ENCODE assay signal across 1 cellular context in the genomic region with DNA sequence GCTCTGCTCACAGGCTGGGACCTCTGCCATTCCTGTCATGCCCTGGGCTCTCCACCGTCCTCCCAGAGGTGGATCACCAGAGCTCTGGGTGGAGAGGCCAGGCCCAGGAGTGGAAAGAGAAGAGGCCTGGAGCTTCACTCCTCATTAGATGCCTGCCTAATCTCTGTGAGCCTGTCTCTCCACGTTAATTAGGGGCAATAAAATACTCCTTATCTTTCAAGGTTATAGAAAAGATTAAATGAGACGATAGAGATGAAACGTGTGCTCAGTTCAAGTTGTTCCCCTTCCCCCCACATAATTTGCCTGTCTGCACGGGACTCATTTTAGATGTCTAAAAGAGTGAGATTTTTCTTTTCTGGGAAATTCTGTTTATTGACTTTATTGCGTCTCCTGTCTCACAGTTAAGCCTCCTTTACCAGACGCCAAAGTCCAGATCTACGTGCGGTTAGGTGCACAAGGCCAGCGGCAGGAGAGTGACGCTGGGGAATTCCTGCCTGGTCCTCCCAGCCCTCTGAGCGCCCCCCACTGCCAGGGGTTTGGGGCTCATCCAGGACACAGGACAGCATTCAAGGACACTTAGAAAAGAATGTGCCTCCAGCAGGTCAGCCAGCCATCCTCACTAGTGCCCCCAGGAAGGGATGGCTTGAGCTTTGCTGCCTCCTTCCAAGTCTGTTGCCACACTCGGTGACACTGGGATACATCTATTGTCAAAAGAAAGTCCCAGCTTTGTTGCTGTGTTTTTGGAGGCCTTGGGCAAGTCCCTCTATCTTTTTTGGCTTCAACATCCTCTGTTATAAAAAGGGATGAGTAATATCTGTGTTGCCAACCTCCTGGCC.
A peak's percentile ranks its signal among the peaks of the same experiment; 100 is the strongest.
TF ChIP-seq lines count a peak whose summit lies in the region.

No MANE protein-coding gene starts in this region.

TF ChIP-seq in HepG2, 621 proteins besides CTCF, POLR2A, EP300 and RAD21 (continued from another document and continues in another):
- TF ChIP-seq, protein P1, sequence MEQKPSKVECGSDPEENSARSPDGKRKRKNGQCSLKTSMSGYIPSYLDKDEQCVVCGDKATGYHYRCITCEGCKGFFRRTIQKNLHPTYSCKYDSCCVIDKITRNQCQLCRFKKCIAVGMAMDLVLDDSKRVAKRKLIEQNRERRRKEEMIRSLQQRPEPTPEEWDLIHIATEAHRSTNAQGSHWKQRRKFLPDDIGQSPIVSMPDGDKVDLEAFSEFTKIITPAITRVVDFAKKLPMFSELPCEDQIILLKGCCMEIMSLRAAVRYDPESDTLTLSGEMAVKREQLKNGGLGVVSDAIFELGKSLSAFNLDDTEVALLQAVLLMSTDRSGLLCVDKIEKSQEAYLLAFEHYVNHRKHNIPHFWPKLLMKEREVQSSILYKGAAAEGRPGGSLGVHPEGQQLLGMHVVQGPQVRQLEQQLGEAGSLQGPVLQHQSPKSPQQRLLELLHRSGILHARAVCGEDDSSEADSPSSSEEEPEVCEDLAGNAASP (CRISPR knock-in tag; IDR thresholded peaks at IDR 0.05; ENCODE audit: borderline replicate concordance) = peak; percentile 72; the same call in 1 of the 2 replicates
- peak; percentile 82 for TF ChIP-seq HNF4A (CRISPR knock-in tag; IDR thresholded peaks at IDR 0.05)
- TF ChIP-seq, protein P2, sequence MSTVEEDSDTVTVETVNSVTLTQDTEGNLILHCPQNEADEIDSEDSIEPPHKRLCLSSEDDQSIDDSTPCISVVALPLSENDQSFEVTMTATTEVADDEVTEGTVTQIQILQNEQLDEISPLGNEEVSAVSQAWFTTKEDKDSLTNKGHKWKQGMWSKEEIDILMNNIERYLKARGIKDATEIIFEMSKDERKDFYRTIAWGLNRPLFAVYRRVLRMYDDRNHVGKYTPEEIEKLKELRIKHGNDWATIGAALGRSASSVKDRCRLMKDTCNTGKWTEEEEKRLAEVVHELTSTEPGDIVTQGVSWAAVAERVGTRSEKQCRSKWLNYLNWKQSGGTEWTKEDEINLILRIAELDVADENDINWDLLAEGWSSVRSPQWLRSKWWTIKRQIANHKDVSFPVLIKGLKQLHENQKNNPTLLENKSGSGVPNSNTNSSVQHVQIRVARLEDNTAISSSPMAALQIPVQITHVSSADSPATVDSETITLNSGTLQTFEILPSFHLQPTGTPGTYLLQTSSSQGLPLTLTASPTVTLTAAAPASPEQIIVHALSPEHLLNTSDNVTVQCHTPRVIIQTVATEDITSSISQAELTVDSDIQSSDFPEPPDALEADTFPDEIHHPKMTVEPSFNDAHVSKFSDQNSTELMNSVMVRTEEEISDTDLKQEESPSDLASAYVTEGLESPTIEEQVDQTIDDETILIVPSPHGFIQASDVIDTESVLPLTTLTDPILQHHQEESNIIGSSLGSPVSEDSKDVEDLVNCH (CRISPR knock-in tag; IDR thresholded peaks at IDR 0.05) = no peak
- TF ChIP-seq ATF7 (IDR thresholded peaks at IDR 0.05) = no peak
- no peak for TF ChIP-seq ATF7 (CRISPR knock-in tag; IDR thresholded peaks at IDR 0.05)
- 0 out of 2 replicates have a peak, but pooled peaks have one; percentile 29 for TF ChIP-seq CREM (IDR thresholded peaks at IDR 0.05)
- no peak for TF ChIP-seq CREM (CRISPR knock-in tag; IDR thresholded peaks at IDR 0.05)
- no peak for TF ChIP-seq FOSL2 (CRISPR knock-in tag; IDR thresholded peaks at IDR 0.05)
- no peak for TF ChIP-seq AKAP8 (CRISPR knock-in tag; IDR thresholded peaks at IDR 0.05)
- TF ChIP-seq HNRNPLL (IDR thresholded peaks at IDR 0.05; ENCODE audit: low read depth, low read length, poor library complexity, severe bottlenecking) = no peak
- TF ChIP-seq, protein P3, sequence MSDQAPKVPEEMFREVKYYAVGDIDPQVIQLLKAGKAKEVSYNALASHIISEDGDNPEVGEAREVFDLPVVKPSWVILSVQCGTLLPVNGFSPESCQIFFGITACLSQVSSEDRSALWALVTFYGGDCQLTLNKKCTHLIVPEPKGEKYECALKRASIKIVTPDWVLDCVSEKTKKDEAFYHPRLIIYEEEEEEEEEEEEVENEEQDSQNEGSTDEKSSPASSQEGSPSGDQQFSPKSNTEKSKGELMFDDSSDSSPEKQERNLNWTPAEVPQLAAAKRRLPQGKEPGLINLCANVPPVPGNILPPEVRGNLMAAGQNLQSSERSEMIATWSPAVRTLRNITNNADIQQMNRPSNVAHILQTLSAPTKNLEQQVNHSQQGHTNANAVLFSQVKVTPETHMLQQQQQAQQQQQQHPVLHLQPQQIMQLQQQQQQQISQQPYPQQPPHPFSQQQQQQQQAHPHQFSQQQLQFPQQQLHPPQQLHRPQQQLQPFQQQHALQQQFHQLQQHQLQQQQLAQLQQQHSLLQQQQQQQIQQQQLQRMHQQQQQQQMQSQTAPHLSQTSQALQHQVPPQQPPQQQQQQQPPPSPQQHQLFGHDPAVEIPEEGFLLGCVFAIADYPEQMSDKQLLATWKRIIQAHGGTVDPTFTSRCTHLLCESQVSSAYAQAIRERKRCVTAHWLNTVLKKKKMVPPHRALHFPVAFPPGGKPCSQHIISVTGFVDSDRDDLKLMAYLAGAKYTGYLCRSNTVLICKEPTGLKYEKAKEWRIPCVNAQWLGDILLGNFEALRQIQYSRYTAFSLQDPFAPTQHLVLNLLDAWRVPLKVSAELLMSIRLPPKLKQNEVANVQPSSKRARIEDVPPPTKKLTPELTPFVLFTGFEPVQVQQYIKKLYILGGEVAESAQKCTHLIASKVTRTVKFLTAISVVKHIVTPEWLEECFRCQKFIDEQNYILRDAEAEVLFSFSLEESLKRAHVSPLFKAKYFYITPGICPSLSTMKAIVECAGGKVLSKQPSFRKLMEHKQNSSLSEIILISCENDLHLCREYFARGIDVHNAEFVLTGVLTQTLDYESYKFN (CRISPR knock-in tag; conservative IDR thresholded peaks at IDR 0.05) = peak; percentile 66
- TF ChIP-seq GLI4 (CRISPR knock-in tag; IDR thresholded peaks at IDR 0.05; ENCODE audit: borderline replicate concordance) = no peak
- TF ChIP-seq NFE2L1 (CRISPR knock-in tag; IDR thresholded peaks at IDR 0.05; ENCODE audit: borderline replicate concordance) = no peak
- no peak for TF ChIP-seq POLR2AphosphoS2 (IDR thresholded peaks at IDR 0.05; ENCODE audit: low read depth, low read length)
- no peak for TF ChIP-seq LCORL (IDR thresholded peaks at IDR 0.05)
- peak; percentile 90 for TF ChIP-seq LCORL (CRISPR knock-in tag; IDR thresholded peaks at IDR 0.05)
- no peak for TF ChIP-seq NR2C2 (CRISPR knock-in tag; IDR thresholded peaks at IDR 0.05; ENCODE audit: borderline replicate concordance)
- TF ChIP-seq ZSCAN9 (CRISPR knock-in tag; IDR thresholded peaks at IDR 0.05; ENCODE audit: borderline replicate concordance) = no peak
- TF ChIP-seq KDM3A (CRISPR knock-in tag; IDR thresholded peaks at IDR 0.05; ENCODE audit: low read depth) = no peak
- TF ChIP-seq, protein P4, sequence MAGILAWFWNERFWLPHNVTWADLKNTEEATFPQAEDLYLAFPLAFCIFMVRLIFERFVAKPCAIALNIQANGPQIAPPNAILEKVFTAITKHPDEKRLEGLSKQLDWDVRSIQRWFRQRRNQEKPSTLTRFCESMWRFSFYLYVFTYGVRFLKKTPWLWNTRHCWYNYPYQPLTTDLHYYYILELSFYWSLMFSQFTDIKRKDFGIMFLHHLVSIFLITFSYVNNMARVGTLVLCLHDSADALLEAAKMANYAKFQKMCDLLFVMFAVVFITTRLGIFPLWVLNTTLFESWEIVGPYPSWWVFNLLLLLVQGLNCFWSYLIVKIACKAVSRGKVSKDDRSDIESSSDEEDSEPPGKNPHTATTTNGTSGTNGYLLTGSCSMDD (CRISPR knock-in tag; IDR thresholded peaks at IDR 0.05) = no peak
- no peak for TF ChIP-seq CENPT (CRISPR knock-in tag; IDR thresholded peaks at IDR 0.05; ENCODE audit: low read depth)
- TF ChIP-seq CBFB (CRISPR knock-in tag; IDR thresholded peaks at IDR 0.05) = 0 out of 2 replicates have a peak, but pooled peaks have one; percentile 51
- TF ChIP-seq FOXO1 (CRISPR knock-in tag; IDR thresholded peaks at IDR 0.05) = peak; percentile 22; the same call in 1 of the 2 replicates
- TF ChIP-seq ARID2 (CRISPR knock-in tag; IDR thresholded peaks at IDR 0.05; ENCODE audit: borderline replicate concordance) = no peak
- TF ChIP-seq ZNF768 (CRISPR knock-in tag; IDR thresholded peaks at IDR 0.05) = no peak
- TF ChIP-seq FOSL1 (CRISPR knock-in tag; IDR thresholded peaks at IDR 0.05; ENCODE audit: borderline replicate concordance) = no peak
- TF ChIP-seq SOX13 (IDR thresholded peaks at IDR 0.05) = no peak
- TF ChIP-seq SOX13 (CRISPR knock-in tag; conservative IDR thresholded peaks at IDR 0.05 in 1 of 2, IDR thresholded peaks at IDR 0.05 in 1 of 2) = peak in 1 of 2 experiments; percentile 15; a peak in 1 of 4 replicates
- no peak for TF ChIP-seq HMG20A (CRISPR knock-in tag; IDR thresholded peaks at IDR 0.05; ENCODE audit: borderline replicate concordance)
- TF ChIP-seq, protein P5, sequence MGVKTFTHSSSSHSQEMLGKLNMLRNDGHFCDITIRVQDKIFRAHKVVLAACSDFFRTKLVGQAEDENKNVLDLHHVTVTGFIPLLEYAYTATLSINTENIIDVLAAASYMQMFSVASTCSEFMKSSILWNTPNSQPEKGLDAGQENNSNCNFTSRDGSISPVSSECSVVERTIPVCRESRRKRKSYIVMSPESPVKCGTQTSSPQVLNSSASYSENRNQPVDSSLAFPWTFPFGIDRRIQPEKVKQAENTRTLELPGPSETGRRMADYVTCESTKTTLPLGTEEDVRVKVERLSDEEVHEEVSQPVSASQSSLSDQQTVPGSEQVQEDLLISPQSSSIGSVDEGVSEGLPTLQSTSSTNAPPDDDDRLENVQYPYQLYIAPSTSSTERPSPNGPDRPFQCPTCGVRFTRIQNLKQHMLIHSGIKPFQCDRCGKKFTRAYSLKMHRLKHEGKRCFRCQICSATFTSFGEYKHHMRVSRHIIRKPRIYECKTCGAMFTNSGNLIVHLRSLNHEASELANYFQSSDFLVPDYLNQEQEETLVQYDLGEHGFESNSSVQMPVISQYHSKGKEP (CRISPR knock-in tag; IDR thresholded peaks at IDR 0.05) = no peak
- TF ChIP-seq, protein P6, sequence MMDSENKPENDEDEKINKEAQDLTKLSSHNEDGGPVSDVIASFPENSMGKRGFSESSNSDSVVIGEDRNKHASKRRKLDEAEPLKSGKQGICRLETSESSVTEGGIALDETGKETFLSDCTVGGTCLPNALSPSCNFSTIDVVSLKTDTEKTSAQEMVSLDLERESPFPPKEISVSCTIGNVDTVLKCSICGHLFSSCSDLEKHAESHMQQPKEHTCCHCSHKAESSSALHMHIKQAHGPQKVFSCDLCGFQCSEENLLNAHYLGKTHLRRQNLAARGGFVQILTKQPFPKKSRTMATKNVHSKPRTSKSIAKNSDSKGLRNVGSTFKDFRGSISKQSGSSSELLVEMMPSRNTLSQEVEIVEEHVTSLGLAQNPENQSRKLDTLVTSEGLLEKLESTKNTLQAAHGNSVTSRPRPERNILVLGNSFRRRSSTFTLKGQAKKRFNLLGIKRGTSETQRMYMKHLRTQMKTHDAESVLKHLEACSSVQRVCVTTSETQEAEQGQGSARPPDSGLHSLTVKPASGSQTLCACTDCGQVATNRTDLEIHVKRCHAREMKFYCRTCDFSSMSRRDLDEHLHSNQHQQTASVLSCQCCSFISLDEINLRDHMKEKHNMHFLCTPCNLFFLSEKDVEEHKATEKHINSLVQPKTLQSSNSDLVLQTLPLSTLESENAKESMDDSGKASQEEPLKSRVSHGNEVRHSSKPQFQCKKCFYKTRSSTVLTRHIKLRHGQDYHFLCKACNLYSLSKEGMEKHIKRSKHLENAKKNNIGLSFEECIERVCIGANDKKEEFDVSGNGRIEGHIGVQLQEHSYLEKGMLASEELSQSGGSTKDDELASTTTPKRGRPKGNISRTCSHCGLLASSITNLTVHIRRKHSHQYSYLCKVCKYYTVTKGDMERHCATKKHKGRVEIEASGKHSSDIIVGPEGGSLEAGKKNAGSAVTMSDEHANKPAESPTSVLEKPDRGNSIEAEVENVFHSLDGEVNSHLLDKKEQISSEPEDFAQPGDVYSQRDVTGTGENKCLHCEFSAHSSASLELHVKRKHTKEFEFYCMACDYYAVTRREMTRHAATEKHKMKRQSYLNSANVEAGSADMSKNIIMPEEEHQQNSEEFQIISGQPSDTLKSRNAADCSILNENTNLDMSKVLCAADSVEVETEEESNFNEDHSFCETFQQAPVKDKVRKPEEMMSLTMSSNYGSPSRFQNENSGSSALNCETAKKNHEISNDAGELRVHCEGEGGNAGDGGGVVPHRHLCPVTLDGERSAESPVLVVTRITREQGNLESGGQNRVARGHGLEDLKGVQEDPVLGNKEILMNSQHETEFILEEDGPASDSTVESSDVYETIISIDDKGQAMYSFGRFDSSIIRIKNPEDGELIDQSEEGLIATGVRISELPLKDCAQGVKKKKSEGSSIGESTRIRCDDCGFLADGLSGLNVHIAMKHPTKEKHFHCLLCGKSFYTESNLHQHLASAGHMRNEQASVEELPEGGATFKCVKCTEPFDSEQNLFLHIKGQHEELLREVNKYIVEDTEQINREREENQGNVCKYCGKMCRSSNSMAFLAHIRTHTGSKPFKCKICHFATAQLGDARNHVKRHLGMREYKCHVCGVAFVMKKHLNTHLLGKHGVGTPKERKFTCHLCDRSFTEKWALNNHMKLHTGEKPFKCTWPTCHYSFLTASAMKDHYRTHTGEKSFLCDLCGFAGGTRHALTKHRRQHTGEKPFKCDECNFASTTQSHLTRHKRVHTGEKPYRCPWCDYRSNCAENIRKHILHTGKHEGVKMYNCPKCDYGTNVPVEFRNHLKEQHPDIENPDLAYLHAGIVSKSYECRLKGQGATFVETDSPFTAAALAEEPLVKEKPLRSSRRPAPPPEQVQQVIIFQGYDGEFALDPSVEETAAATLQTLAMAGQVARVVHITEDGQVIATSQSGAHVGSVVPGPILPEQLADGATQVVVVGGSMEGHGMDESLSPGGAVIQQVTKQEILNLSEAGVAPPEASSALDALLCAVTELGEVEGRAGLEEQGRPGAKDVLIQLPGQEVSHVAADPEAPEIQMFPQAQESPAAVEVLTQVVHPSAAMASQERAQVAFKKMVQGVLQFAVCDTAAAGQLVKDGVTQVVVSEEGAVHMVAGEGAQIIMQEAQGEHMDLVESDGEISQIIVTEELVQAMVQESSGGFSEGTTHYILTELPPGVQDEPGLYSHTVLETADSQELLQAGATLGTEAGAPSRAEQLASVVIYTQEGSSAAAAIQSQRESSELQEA (CRISPR knock-in tag; IDR thresholded peaks at IDR 0.05; ENCODE audit: not compliant biosample characterization) = peak; percentile 66
